ENCODE assay signal across 15 cellular contexts in the genomic region with DNA sequence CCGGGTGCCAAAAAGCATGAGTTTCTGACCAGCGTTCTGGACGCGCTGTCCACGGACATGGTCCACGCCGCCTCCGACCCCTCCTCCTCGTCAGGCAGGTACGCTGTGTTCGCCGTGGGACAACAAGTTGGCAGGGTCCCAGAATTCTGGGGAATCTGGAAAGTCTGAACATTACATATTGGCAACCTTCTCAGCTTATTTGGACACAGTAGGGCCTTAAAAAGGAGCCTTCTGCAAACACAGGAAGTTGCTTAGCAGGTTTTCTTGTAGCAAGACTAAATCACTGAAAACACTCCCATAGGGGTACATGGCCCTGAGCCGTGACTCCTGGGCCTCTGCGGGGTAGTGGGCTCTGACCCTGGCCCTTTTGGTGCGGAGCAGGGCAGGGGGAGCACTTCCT.
A peak's percentile ranks its signal among the peaks of the same experiment; 100 is the strongest.
DNase-seq lines count a peak whose midpoint lies in the region; ATAC-seq and TF ChIP-seq lines count a peak whose summit lies in the region.
"Had no signal": no experiment of that assay in that cellular context is flagged by ENCODE, and none has a peak within 500 bp of the region (broad histone marks: within the 10 kb centered on the region; RNA-seq: fewer than 3 reads in every experiment).

No MANE protein-coding gene starts in this region.

- H3K9me3 ChIP-seq in ovary, result no peaks in the 10 kb centered on the region
- no peaks in the 10 kb centered on the region for H3K9me3 ChIP-seq in thyroid gland

- ATAC-seq in esophagus mucosa (peak; percentile 47), GM18517 (IDR thresholded peaks at IDR 0.05; ENCODE audit: unreplicated experiment) (no peak)
- ATAC-seq: HepG2 had no signal

- H3K4me1 ChIP-seq in ovary (ENCODE audit: insufficient read depth) (peaks cover 9% of the 10 kb centered on the region), thyroid gland (peaks cover 25 to 29% of the 10 kb centered on the region in 2 donors)

- no peak overlapping the region for H3K27ac ChIP-seq in ovary
- H3K27ac ChIP-seq in thyroid gland, result peak overlapping the region; percentile 23 to 70 (median 68)

- H3K36me3 ChIP-seq in H7 (replicated peaks; ENCODE audit: control insufficient read depth, insufficient read depth, low read length) (no peaks in the 10 kb centered on the region), ovary (no peaks in the 10 kb centered on the region), thyroid gland (no peaks in the 10 kb centered on the region)

- H3K27me3 ChIP-seq in H7 (ENCODE audit: control insufficient read depth, insufficient read depth, low read length) (no peaks in the 10 kb centered on the region; the same call in 1 of the 2 replicates), ovary (no peaks in the 10 kb centered on the region), thyroid gland (no peaks in the 10 kb centered on the region)

- WGBS in ovary, 3 donors, result 36 to 42% (median 37%) methylated on average over 15 of the region's 15 CpGs
- WGBS in thyroid gland, 2 donors, result 25 to 33% methylated on average over 10 to 15 of the region's 15 CpGs

- intact Hi-C loops in ovary (cut with DNase I), result no loop called here
- intact Hi-C loops in thyroid gland (cut with DNase I), result no loop called here

- no peak for TF ChIP-seq CTCF in ovary (IDR thresholded peaks at IDR 0.05)
- no peak for TF ChIP-seq CTCF in thyroid gland (IDR thresholded peaks at IDR 0.05)

- TF ChIP-seq POLR2A in ovary (IDR thresholded peaks at IDR 0.05) (no peak), thyroid gland (IDR thresholded peaks at IDR 0.05) (no peak)

- H3K4me3 ChIP-seq in H7 (ENCODE audit: insufficient read depth, low read depth, low read length) (no peak overlapping the region), ovary (no peak overlapping the region), thyroid gland (replicated peaks in 1 of 3) (no peak overlapping the region)

- DNase-seq in H7 (peak; percentile 55), ovary (peak; percentile 45 to 80 (median 47)), thyroid gland (peak; percentile 95), UCSD-AML1 (lab: John Stamatoyannopoulos, UW; ENCODE audit: unreplicated experiment) (no peak)
- DNase-seq in activated CD4-positive, alpha-beta T cell treated with anti-CD3 and anti-CD28 coated beads, Interleukin-2, amount 50 U/mL, for 48 hours, result no peak
- DNase-seq: CD8-positive, alpha-beta memory T cell; H9; NCI-H1105 treated with DMSO at 0.1 percent for 48 hours; NCI-H187 treated with DMSO at 0.1 percent for 48 hours; NCI-H2171 treated with DMSO at 0.1 percent for 48 hours; NCI-H524; SHP77 treated with DMSO at 0.1 percent for 48 hours had no signal

- no peak for TF ChIP-seq EP300 in ovary (IDR thresholded peaks at IDR 0.05)

Comparison
In these comparisons a context has a peak if more than half of its experiments do, and no peak if none do; other contexts are left out.
1. DNase-seq: peak in H7 (single experiment), ovary (5 of 5) and thyroid gland (2 of 2); none in UCSD-AML1 (single experiment) and activated CD4-positive, alpha-beta T cell treated with anti-CD3 and anti-CD28 coated beads, Interleukin-2, amount 50 U/mL, for 48 hours (0 of 2).
2. H3K27ac ChIP-seq: peak in thyroid gland (3 of 3); none in ovary (0 of 2).